Comparison of ENCODE assay signal across 8 cellular contexts in the genomic region with DNA sequence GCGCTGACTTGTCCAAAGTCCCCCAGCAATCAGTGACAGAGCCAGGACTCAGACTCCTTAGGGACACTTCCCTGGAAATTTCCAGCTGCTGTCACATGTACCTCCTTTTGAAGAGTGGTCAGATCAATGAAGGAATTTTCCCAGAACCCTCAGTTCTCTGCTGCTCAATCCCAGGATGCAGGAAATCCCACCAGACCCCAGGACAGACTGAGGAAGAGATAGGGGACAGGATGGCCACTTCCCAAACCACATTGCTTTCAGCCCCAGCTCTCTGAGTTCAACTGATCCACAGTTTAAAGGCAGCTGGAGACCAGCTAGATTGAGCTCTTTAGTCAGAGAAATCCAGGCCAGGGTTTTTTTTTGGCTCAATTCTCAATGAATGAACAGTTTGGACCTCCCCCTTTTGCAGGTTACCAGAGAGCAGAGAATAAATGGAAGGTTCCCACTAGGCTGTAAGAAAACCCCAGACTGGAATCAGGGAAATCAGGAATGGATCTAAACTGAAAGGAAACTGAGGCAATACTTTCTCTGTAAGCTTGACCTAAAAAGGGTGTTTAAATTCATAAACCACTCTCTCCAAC. TPM values are rescaled to one million over a fixed set of nuclear protein-coding genes. Genes with fewer than 3 reads are reported as not detected.
DNase-seq lines count a peak whose midpoint lies in the region; ATAC-seq and TF ChIP-seq lines count a peak whose summit lies in the region.

No MANE protein-coding gene starts in this region.

- no peak overlapping the region for H3K14ac ChIP-seq in mesenchymal stem cell (ENCODE audit: low read length in 2 of 2)

- DNase-seq in AG10803 (ENCODE audit: low read depth) (peak; percentile 46), GM20000 (ENCODE audit: low spot score) (peak; percentile 67), NCI-H446 treated with DMSO at 0.1 percent for 48 hours (lab: John Stamatoyannopoulos, UW) (peak; percentile 6), mesenchymal stem cell (peak; percentile 80)
- peak; percentile 18 for DNase-seq in central memory CD4-positive, alpha-beta T cell
- DNase-seq in effector memory CD8-positive, alpha-beta T cell, result no peak
- no peak for DNase-seq in activated naive CD4-positive, alpha-beta T cell treated with Interleukin-2 at 50 U/mL for 16 hours
- no peak for DNase-seq in effector CD8-positive, alpha-beta T cell (lab: John Stamatoyannopoulos, UW)

- H3K4me1 Mint-ChIP-seq in effector memory CD8-positive, alpha-beta T cell (ENCODE audit: low read depth in 2 of 2), result peaks cover 11% of the 10 kb centered on the region in 2 donors

- H3K27me3 Mint-ChIP-seq in effector memory CD8-positive, alpha-beta T cell, result peaks cover 14 to 18% of the 10 kb centered on the region in 2 donors

- no peak overlapping the region for H2AK5ac ChIP-seq in mesenchymal stem cell (ENCODE audit: low read length, severe bottlenecking)

- H2BK15ac ChIP-seq in mesenchymal stem cell (ENCODE audit: low read depth, poor library complexity, severe bottlenecking), result no peak overlapping the region

- H3K27ac Mint-ChIP-seq in effector memory CD8-positive, alpha-beta T cell, result no peak overlapping the region

- no peak overlapping the region for H3K4me3 Mint-ChIP-seq in effector memory CD8-positive, alpha-beta T cell

- no peak overlapping the region for H3K9ac ChIP-seq in mesenchymal stem cell (ENCODE audit: low read length)

- H3K4me2 ChIP-seq in mesenchymal stem cell (ENCODE audit: low read length, poor library complexity, severe bottlenecking), result no peak overlapping the region

- no peak overlapping the region for H3K4me3 ChIP-seq in AG10803 (ENCODE audit: low read length)
- no peak overlapping the region for H3K4me3 ChIP-seq in mesenchymal stem cell (ENCODE audit: insufficient read depth in 1 of 2, low read depth in 1 of 2, low read length in 2 of 2)

- no peaks in the 10 kb centered on the region for H3K9me3 Mint-ChIP-seq in effector memory CD8-positive, alpha-beta T cell

- H3K9me3 ChIP-seq in mesenchymal stem cell (ENCODE audit: control insufficient read depth, low read length), result peaks cover 5% of the 10 kb centered on the region

- H4K8ac ChIP-seq in mesenchymal stem cell (ENCODE audit: low read length), result no peak overlapping the region

- peaks cover 68 to 80% of the 10 kb centered on the region in 2 experiments for H3K27me3 ChIP-seq in mesenchymal stem cell (ENCODE audit: control insufficient read depth in 1 of 2, insufficient read depth in 1 of 2, low read length in 2 of 2)

- TF ChIP-seq CTCF in AG10803 (conservative IDR thresholded peaks at IDR 0.05; ENCODE audit: low read length) (no peak), GM20000 (IDR thresholded peaks at IDR 0.05; ENCODE audit: extremely low read depth, missing control alignments) (no peak)

- H4K91ac ChIP-seq in mesenchymal stem cell (ENCODE audit: low read length), result no peak overlapping the region

- no peaks in the 10 kb centered on the region for H3K79me1 ChIP-seq in mesenchymal stem cell (replicated peaks; ENCODE audit: low read length, poor library complexity, severe bottlenecking)

- no peak overlapping the region for H3K23ac ChIP-seq in mesenchymal stem cell (ENCODE audit: low read length in 2 of 2)

- H3K4me1 ChIP-seq in mesenchymal stem cell (ENCODE audit: control insufficient read depth, insufficient read depth, low read depth, low read length), result peaks cover 14% of the 10 kb centered on the region

- H3K4ac ChIP-seq in mesenchymal stem cell (ENCODE audit: low read depth in 1 of 2, low read length in 2 of 2), result no peak overlapping the region

- H2BK12ac ChIP-seq in mesenchymal stem cell (ENCODE audit: low read length in 2 of 2), result no peak overlapping the region

- no peaks in the 10 kb centered on the region for H3K36me3 Mint-ChIP-seq in effector memory CD8-positive, alpha-beta T cell (ENCODE audit: insufficient read depth)

- H3K36me3 ChIP-seq in mesenchymal stem cell (ENCODE audit: control insufficient read depth in 1 of 2, insufficient read depth in 2 of 2, low read depth in 1 of 2, low read length in 2 of 2), result peaks cover 0 to 3% of the 10 kb centered on the region in 2 experiments

- no peak overlapping the region for H3K27ac ChIP-seq in mesenchymal stem cell (ENCODE audit: low read length, poor library complexity, severe bottlenecking)

- no peak for ATAC-seq in effector memory CD8-positive, alpha-beta T cell (replicated peaks)

- H2BK120ac ChIP-seq in mesenchymal stem cell (ENCODE audit: low read depth, low read length), result no peak overlapping the region

- no peak overlapping the region for H3K18ac ChIP-seq in mesenchymal stem cell (ENCODE audit: low read depth in 1 of 2, low read length in 2 of 2)

- no peak overlapping the region for H2AFZ ChIP-seq in mesenchymal stem cell (ENCODE audit: low read depth, low read length)

- WGBS in mesenchymal stem cell, result 71% methylated on average over 1 of the region's 1 CpG

- H2BK5ac ChIP-seq in mesenchymal stem cell (ENCODE audit: low read depth, low read length, poor library complexity, severe bottlenecking), result no peak overlapping the region

RNA-seq across cellular contexts. Expression of a gene that starts 1.5 kb away (rescaled TPM):
- polyA plus RNA-seq in mesenchymal stem cell (2013, experiment 1 of 2), result 0.11 TPM
- polyA plus RNA-seq in mesenchymal stem cell (2013, experiment 2 of 2), result 0.15 TPM

RNA-seq across cellular contexts. Expression of a gene that starts 24.8 kb away (rescaled TPM):
- not detected for polyA plus RNA-seq in mesenchymal stem cell (2013, experiment 1 of 2)
- not detected for polyA plus RNA-seq in mesenchymal stem cell (2013, experiment 2 of 2)

RNA-seq across cellular contexts. Expression of a gene that starts 28.0 kb away (rescaled TPM):
- 19.1 TPM for polyA plus RNA-seq in mesenchymal stem cell (2013, experiment 1 of 2)
- 20.8 TPM for polyA plus RNA-seq in mesenchymal stem cell (2013, experiment 2 of 2)

RNA-seq across cellular contexts. Expression of a gene that starts 58.0 kb away (rescaled TPM):
- 35.8 TPM for polyA plus RNA-seq in mesenchymal stem cell (2013, experiment 1 of 2)
- polyA plus RNA-seq in mesenchymal stem cell (2013, experiment 2 of 2), result 38.5 TPM

Comparison
In these comparisons a context has a peak if more than half of its experiments do, and no peak if none do; other contexts are left out.
1. DNase-seq: peak in AG10803 (single experiment), GM20000 (single experiment), NCI-H446 treated with DMSO at 0.1 percent for 48 hours (single experiment), central memory CD4-positive, alpha-beta T cell (single experiment) and mesenchymal stem cell (single experiment); none in effector memory CD8-positive, alpha-beta T cell (0 of 3), activated naive CD4-positive, alpha-beta T cell treated with Interleukin-2 at 50 U/mL for 16 hours (single experiment) and effector CD8-positive, alpha-beta T cell (single experiment).